ENCODE assay signal across 1 cellular context in genomic region chr15:38482572-38482971, GRCh38.
TF ChIP-seq lines count a peak whose summit lies in the region.

No MANE protein-coding gene starts in this region.

TF ChIP-seq in HepG2, 621 proteins besides CTCF, POLR2A, EP300 and RAD21:
- TF ChIP-seq ESRRA (CRISPR knock-in tag; IDR thresholded peaks at IDR 0.05; ENCODE audit: low read depth), result no peak
- no peak for TF ChIP-seq ZNF672 (CRISPR knock-in tag; IDR thresholded peaks at IDR 0.05)
- TF ChIP-seq SMC3 (IDR thresholded peaks at IDR 0.05; ENCODE audit: low read length), result no peak
- TF ChIP-seq ZNF784 (CRISPR knock-in tag; IDR thresholded peaks at IDR 0.05; ENCODE audit: borderline replicate concordance), result no peak
- TF ChIP-seq ZNF44 (CRISPR knock-in tag; IDR thresholded peaks at IDR 0.05), result no peak
- no peak for TF ChIP-seq ZNF567 (CRISPR knock-in tag; IDR thresholded peaks at IDR 0.05; ENCODE audit: borderline replicate concordance)
- no peak for TF ChIP-seq CENPBD1 (CRISPR knock-in tag; IDR thresholded peaks at IDR 0.05; ENCODE audit: borderline replicate concordance, low read depth)
- no peak for TF ChIP-seq ZNF775 (CRISPR knock-in tag; IDR thresholded peaks at IDR 0.05; ENCODE audit: borderline replicate concordance)
- TF ChIP-seq ZHX2 (IDR thresholded peaks at IDR 0.05; ENCODE audit: low read depth), result no peak
- no peak for TF ChIP-seq ZHX2 (CRISPR knock-in tag; IDR thresholded peaks at IDR 0.05; ENCODE audit: borderline replicate concordance)
- no peak for TF ChIP-seq NR0B2 (CRISPR knock-in tag; IDR thresholded peaks at IDR 0.05)
- no peak for TF ChIP-seq KDM5A (IDR thresholded peaks at IDR 0.05; ENCODE audit: borderline replicate concordance, low read length)
- TF ChIP-seq ZNF766 (CRISPR knock-in tag; IDR thresholded peaks at IDR 0.05; ENCODE audit: borderline replicate concordance), result no peak
- TF ChIP-seq DPF2 (CRISPR knock-in tag; IDR thresholded peaks at IDR 0.05; ENCODE audit: borderline replicate concordance, low read depth), result no peak
- TF ChIP-seq NR2F6 (IDR thresholded peaks at IDR 0.05), result no peak
- TF ChIP-seq NR2F6 (CRISPR knock-in tag; IDR thresholded peaks at IDR 0.05), result no peak
- TF ChIP-seq MZF1 (CRISPR knock-in tag; IDR thresholded peaks at IDR 0.05; ENCODE audit: borderline replicate concordance), result no peak
- TF ChIP-seq ZNF510 (CRISPR knock-in tag; IDR thresholded peaks at IDR 0.05; ENCODE audit: low read depth), result no peak
- TF ChIP-seq CHD4 (IDR thresholded peaks at IDR 0.05; ENCODE audit: borderline replicate concordance, low read length), result no peak
